Comparison of ENCODE assay signal across 8 cellular contexts in the genomic region with DNA sequence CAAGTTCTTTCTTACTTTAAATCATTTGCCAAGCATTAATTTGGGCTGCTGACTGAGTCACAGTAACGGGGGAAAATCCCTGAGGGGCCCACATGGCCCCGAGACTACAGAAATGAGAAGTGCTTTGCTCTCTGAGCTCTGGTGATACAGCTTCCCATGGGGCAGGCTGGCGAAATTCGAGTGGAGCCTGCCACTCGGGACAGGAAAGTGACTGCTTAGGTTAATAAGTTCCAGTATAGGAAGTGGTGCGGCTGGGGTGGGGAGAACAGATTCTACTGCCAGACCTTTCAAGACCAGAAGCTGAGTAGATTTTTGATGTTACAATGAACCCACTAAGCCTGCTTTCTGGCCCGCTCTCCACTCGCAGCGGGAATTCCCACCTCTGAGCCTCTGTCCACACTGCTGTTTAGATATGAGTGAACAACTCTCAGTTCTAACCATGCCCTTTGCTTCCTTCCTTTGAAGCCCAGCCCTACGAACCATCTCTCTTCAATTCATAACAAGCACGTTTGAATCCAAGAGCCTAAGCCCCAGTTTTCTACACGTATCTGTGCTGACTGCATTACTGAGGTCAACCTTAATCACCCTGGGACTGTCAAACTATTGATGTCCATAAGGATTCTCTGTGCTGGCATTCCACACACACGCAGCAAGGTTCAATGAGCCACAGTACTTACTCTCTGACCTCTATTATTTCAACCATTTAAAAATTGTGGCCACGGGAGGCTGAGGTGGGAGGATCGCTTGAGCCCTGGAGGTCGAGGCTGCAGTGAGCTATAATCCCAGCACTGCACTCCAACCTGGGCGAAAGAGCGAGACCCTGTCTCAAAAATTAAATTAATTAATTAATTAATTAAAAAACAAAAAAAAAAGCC. TPM values are rescaled to one million over a fixed set of nuclear protein-coding genes. Genes with fewer than 3 reads are reported as not detected.
A peak's percentile ranks its signal among the peaks of the same experiment; 100 is the strongest.
DNase-seq lines count a peak whose midpoint lies in the region; ATAC-seq and TF ChIP-seq lines count a peak whose summit lies in the region.

No MANE protein-coding gene starts in this region.

- H3K4me3 Mint-ChIP-seq in chondrocyte (ENCODE audit: unreplicated experiment) = no peak overlapping the region

- no peak for TF ChIP-seq EP300 in tibial nerve (IDR thresholded peaks at IDR 0.05)

- H3K27me3 ChIP-seq in neutrophil (no peaks in the 10 kb centered on the region), tibial nerve (no peaks in the 10 kb centered on the region)

- peak; percentile 64 for ATAC-seq in GM18867 (IDR thresholded peaks at IDR 0.05; ENCODE audit: unreplicated experiment)
- ATAC-seq in HG03039 (IDR thresholded peaks at IDR 0.05; ENCODE audit: unreplicated experiment) = peak; percentile 58

- peaks cover 5% of the 10 kb centered on the region for H3K36me3 Mint-ChIP-seq in chondrocyte (ENCODE audit: low read depth)

- H3K4me1 Mint-ChIP-seq in chondrocyte (ENCODE audit: low read depth) = peaks cover 38% of the 10 kb centered on the region

- H3K36me3 ChIP-seq in neutrophil (peaks cover 20% of the 10 kb centered on the region), tibial nerve (peaks cover 0 to 27% (median 0%) of the 10 kb centered on the region in 3 donors)

- no peaks in the 10 kb centered on the region for H3K27me3 Mint-ChIP-seq in chondrocyte (ENCODE audit: low read depth)

- peak overlapping the region; percentile 61 for H3K27ac ChIP-seq in neutrophil
- peak overlapping the region; percentile 28 to 83 (median 72) for H3K27ac ChIP-seq in tibial nerve

- TF ChIP-seq POLR2A in tibial nerve (IDR thresholded peaks at IDR 0.05) (no peak), erythroblast (IDR thresholded peaks at IDR 0.05; ENCODE audit: low read length) (no peak)

- WGBS in tibial nerve, 2 donors = 40% methylated on average over 18 of the region's 18 CpGs

- H3K4me1 ChIP-seq in neutrophil (ENCODE audit: control insufficient read depth in 1 of 2, insufficient read depth in 1 of 2, low read depth in 1 of 2, low read length in 1 of 2) = peaks cover 14 to 15% of the 10 kb centered on the region in 2 experiments
- H3K4me1 ChIP-seq in tibial nerve = peaks cover 0 to 69% (median 25%) of the 10 kb centered on the region in 4 donors

- no peaks in the 10 kb centered on the region for H3K9me3 ChIP-seq in neutrophil
- H3K9me3 ChIP-seq in tibial nerve = no peaks in the 10 kb centered on the region

- peak; percentile 50 for DNase-seq in UCSD-AML1 (lab: John Stamatoyannopoulos, UW; ENCODE audit: unreplicated experiment)
- DNase-seq in chondrocyte (ENCODE audit: low spot score) = no peak
- peak in 1 of 2 donors; percentile 40 for DNase-seq in tibial nerve (ENCODE audit: low spot score in 2 of 2)
- DNase-seq in erythroblast (lab: John Stamatoyannopoulos, UW) = no peak
- no peak for DNase-seq in HuH-7 (ENCODE audit: low spot score)

- TF ChIP-seq CTCF in chondrocyte (IDR thresholded peaks at IDR 0.05) = no peak
- TF ChIP-seq CTCF in neutrophil (IDR thresholded peaks at IDR 0.05) = no peak
- TF ChIP-seq CTCF in tibial nerve (IDR thresholded peaks at IDR 0.05) = no peak

- peak overlapping the region; percentile 76 for H3K27ac Mint-ChIP-seq in chondrocyte (ENCODE audit: unreplicated experiment)

- no peak overlapping the region for H3K4me3 ChIP-seq in neutrophil (ENCODE audit: low read depth in 1 of 2, low read length in 1 of 2)
- peak overlapping the region in 1 of 4 donors; percentile 1 for H3K4me3 ChIP-seq in tibial nerve

- no peaks in the 10 kb centered on the region for H3K9me3 Mint-ChIP-seq in chondrocyte (ENCODE audit: low read depth)

RNA-seq across cellular contexts. Expression of gene ZBTB17, which starts 9.6 kb away (rescaled TPM):
- total RNA-seq in chondrocyte (23.9 to 30.8 TPM (median 27.2 TPM) in 3 replicates), tibial nerve (10 to 100 TPM; 34.5 to 85.2 (median 52.4) TPM)

RNA-seq across cellular contexts. Expression of gene SRARP, which starts 37.7 kb away (rescaled TPM):
- total RNA-seq in chondrocyte (not detected in 3 replicates), tibial nerve (under 1 TPM in 2 of 4 donors, not detected in 2; 0.39 to 0.90 TPM)

RNA-seq across cellular contexts. Expression of gene HSPB7, which starts 51.5 kb away (rescaled TPM):
- 61.2 to 160 TPM (median 160 TPM) in 3 replicates for total RNA-seq in chondrocyte
- 10 to 100 TPM; 10.4 to 42.6 (median 27.6) TPM for total RNA-seq in tibial nerve

RNA-seq across cellular contexts. Expression of gene CLCNKA, which starts 55.5 kb away (rescaled TPM):
- 0.12 to 0.31 TPM (median 0.21 TPM) in 3 replicates for total RNA-seq in chondrocyte
- not detected for total RNA-seq in tibial nerve
